8 cellular contexts compared by ENCODE assay signal in genomic region chr9:124257865-124258764, GRCh38. TPM values are rescaled to one million over a fixed set of nuclear protein-coding genes. Genes with fewer than 3 reads are reported as not detected.
DNase-seq lines count a peak whose midpoint lies in the region; ATAC-seq, FAIRE-seq and TF ChIP-seq lines count a peak whose summit lies in the region.

TSS of gene NEK6 (plus strand) at chr9:124257949. CDS start at chr9:124301965, 44,016 bp downstream.

- peak within 1 kb of the TSS; percentile 69 for H3K9ac ChIP-seq in SK-N-MC (ENCODE audit: insufficient read length)

- no peak for FAIRE-seq in small intestine (lab: Jason Lieb, UNC)

- TF ChIP-seq CTCF in 22Rv1 (IDR thresholded peaks at IDR 0.05) (no peak), body of pancreas (IDR thresholded peaks at IDR 0.05) (no peak)

- H3K36me3 ChIP-seq in SK-N-MC (ENCODE audit: insufficient read depth, low read length), result no peaks in the 10 kb centered on the region
- no peaks in the 10 kb centered on the region for H3K36me3 ChIP-seq in body of pancreas (replicated peaks in 1 of 2; ENCODE audit: insufficient read depth in 1 of 2, low read depth in 2 of 2)
- H3K36me3 ChIP-seq in small intestine (ENCODE audit: control insufficient read depth in 2 of 2, insufficient read depth in 2 of 2, low read length in 2 of 2), result no peaks in the 10 kb centered on the region

- intact Hi-C loops in body of pancreas (cut with DNase I), result no loop called here

- peaks cover 41% of the 10 kb centered on the region for H3K4me1 ChIP-seq in body of pancreas
- peaks cover 3 to 17% of the 10 kb centered on the region in 2 donors for H3K4me1 ChIP-seq in small intestine (ENCODE audit: control insufficient read depth in 2 of 2, insufficient read depth in 1 of 2, low read depth in 1 of 2, low read length in 1 of 2)

- WGBS in body of pancreas, 2 donors, result 0% methylated on average over 31 to 106 of the region's 121 CpGs
- 1% methylated on average over 44 to 121 of the region's 121 CpGs for WGBS in small intestine, 3 donors

- H3K9me3 ChIP-seq in SK-N-MC (ENCODE audit: low read depth, low read length), result no peaks in the 10 kb centered on the region
- no peaks in the 10 kb centered on the region for H3K9me3 ChIP-seq in body of pancreas
- H3K9me3 ChIP-seq in small intestine (ENCODE audit: control insufficient read depth, low read depth), result no peaks in the 10 kb centered on the region

- peak; percentile 15 to 36 (median 34) for TF ChIP-seq POLR2A in body of pancreas (IDR thresholded peaks at IDR 0.05)

- no peak for DNase-seq in SK-N-MC (ENCODE audit: low read depth, low spot score)
- DNase-seq in body of pancreas, result peak in 3 of 4 donors; percentile 36 to 59 (median 41)
- peak; percentile 81 for DNase-seq in iPS-NIHi11 (ENCODE audit: low spot score)
- peak; percentile 41 for DNase-seq in small intestine
- no peak for DNase-seq in DMS114 treated with DMSO at 0.1 percent for 48 hours (lab: John Stamatoyannopoulos, UW; ENCODE audit: unreplicated experiment)

- H3K4me3 ChIP-seq in SK-N-MC (peak within 1 kb of the TSS; percentile 96), body of pancreas (peak within 1 kb of the TSS; percentile 46 to 60), small intestine (ENCODE audit: low read depth in 1 of 2, low read length in 2 of 2) (peak within 1 kb of the TSS; percentile 94 to 95)

- peak; percentile 27 for ATAC-seq in GM18868 (IDR thresholded peaks at IDR 0.05; ENCODE audit: unreplicated experiment)
- ATAC-seq in body of pancreas, result peak; percentile 47
- no peak for ATAC-seq in HG02973 (IDR thresholded peaks at IDR 0.05; ENCODE audit: unreplicated experiment)

- H3K27me3 ChIP-seq in body of pancreas (no peaks in the 10 kb centered on the region), small intestine (ENCODE audit: control insufficient read depth in 2 of 2, insufficient read depth in 2 of 2, low read length in 2 of 2) (no peaks in the 10 kb centered on the region)

- H3K27ac ChIP-seq in 22Rv1 (peak within 1 kb of the TSS; percentile 86), SK-N-MC (no peak within 1 kb of the TSS), body of pancreas (peak within 1 kb of the TSS; percentile 91 to 95 (median 92)), small intestine (ENCODE audit: low read depth in 1 of 2, low read length in 1 of 2) (peak within 1 kb of the TSS; percentile 90 to 97)

RNA-seq across cellular contexts. Expression of gene NEK6, which starts in this region (rescaled TPM):
- 10 to 100 TPM; 15.5 to 23.6 TPM for total RNA-seq in body of pancreas
- polyA plus RNA-seq in small intestine, result 10 to 100 TPM in 2 of 3 donors, 1 to 10 TPM in 1; 9.7 to 28.9 (median 18.3) TPM

Comparison
In these comparisons a context has a peak if more than half of its experiments do, and no peak if none do; other contexts are left out.
1. DNase-seq: peak in body of pancreas (3 of 4), iPS-NIHi11 (single experiment) and small intestine (single experiment); none in SK-N-MC (single experiment) and DMS114 treated with DMSO at 0.1 percent for 48 hours (single experiment).
2. Peak in every context shown above with its lines, with median percentiles within 50 percentile points of each other: H3K4me3 ChIP-seq.